16 cellular contexts compared by ENCODE assay signal in the genomic region with DNA sequence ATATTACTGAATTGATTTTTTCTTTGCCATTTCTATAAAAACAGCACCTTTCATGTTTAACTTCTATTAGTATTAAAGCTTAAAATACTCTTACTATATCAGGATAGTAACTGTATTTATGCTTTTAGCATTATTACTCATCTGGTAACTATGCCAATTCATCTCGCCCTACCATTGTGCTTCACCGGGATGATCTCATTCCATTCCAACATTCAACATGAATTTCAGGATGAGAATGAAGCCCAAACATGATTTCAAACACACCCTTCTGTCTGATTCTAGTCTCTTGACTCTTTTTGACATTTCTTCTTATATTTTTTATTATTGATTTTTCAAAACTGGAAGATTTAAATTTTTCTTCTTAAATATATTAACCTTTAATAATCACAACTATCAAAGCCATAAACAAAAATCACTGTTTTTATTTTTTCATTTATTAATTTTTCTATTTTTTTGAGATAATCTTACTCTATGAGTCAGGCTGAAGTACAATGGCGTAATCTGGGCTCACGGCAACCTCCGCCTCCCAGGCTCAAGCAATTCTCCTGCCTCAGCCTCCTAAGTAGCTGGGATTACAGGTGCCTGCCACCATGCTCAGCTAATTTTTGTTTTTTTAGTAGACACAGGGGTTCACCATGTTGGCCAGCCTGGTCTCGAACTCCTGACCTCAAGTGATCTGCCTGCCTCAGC. TPM values are rescaled to one million over a fixed set of nuclear protein-coding genes. Genes with fewer than 3 reads are reported as not detected.
DNase-seq lines count a peak whose midpoint lies in the region; ATAC-seq and TF ChIP-seq lines count a peak whose summit lies in the region.
"Had no signal": no experiment of that assay in that cellular context is flagged by ENCODE, and none has a peak within 500 bp of the region (broad histone marks: within the 10 kb centered on the region; RNA-seq: fewer than 3 reads in every experiment).

No MANE protein-coding gene starts in this region.

- TF ChIP-seq CTCF in epithelial cell of esophagus (IDR thresholded peaks at IDR 0.05; ENCODE audit: insufficient read depth, low read depth, low read length, missing control alignments) (no peak), omental fat pad (IDR thresholded peaks at IDR 0.05) (no peak)

- DNase-seq in Daoy (ENCODE audit: low read depth) (peak; percentile 76), RKO (ENCODE audit: low spot score) (peak; percentile 36), epithelial cell of esophagus (ENCODE audit: low read depth) (peak; percentile 95), omental fat pad (ENCODE audit: low spot score) (no peak), cortex of kidney (lab: John Stamatoyannopoulos, UW) (no peak), erythroblast (lab: John Stamatoyannopoulos, UW) (no peak), C1 segment of cervical spinal cord (lab: John Stamatoyannopoulos, UW) (no peak)
- DNase-seq: CD8-positive, alpha-beta memory T cell; gastrocnemius medialis; left ventricle myocardium inferior; NCI-H1092 treated with DMSO at 0.1 percent for 48 hours; NCI-H524; Right ventricle myocardium superior; stimulated activated naive CD4-positive, alpha-beta T cell had no signal

- H3K4me3 ChIP-seq in epithelial cell of esophagus (ENCODE audit: low read length), result no peak overlapping the region
- H3K4me3 ChIP-seq: gastrocnemius medialis, left ventricle myocardium inferior had no signal

- TF ChIP-seq POLR2A in erythroblast (IDR thresholded peaks at IDR 0.05; ENCODE audit: low read length), result no peak

- ATAC-seq in omental fat pad (ENCODE audit: low FRiP score), result peak; percentile 88
- no peak for ATAC-seq in HG02610 (IDR thresholded peaks at IDR 0.05; ENCODE audit: unreplicated experiment)
- ATAC-seq: gastrocnemius medialis, WTC11 had no signal

RNA-seq across cellular contexts. Expression of a gene that starts 46.7 kb away (rescaled TPM):
- 80.6 and 103 TPM in 2 replicates for total RNA-seq in Daoy (2014; rRNA removed; shearing (Covaris generic))
- 100 to 1,000 TPM in 3 of 4 donors, 10 to 100 TPM in 1; 54.2 to 339 (median 196) TPM for total RNA-seq in omental fat pad
- total RNA-seq: CD8-positive, alpha-beta memory T cell had no signal

Comparison
In these comparisons a context has a peak if more than half of its experiments do, and no peak if none do; other contexts are left out.
1. DNase-seq: peak in Daoy (single experiment), RKO (single experiment) and epithelial cell of esophagus (single experiment); none in omental fat pad (single experiment), cortex of kidney (single experiment), erythroblast (0 of 2) and C1 segment of cervical spinal cord (0 of 14).